ENCODE assay signal across 8 cellular contexts in the genomic region with DNA sequence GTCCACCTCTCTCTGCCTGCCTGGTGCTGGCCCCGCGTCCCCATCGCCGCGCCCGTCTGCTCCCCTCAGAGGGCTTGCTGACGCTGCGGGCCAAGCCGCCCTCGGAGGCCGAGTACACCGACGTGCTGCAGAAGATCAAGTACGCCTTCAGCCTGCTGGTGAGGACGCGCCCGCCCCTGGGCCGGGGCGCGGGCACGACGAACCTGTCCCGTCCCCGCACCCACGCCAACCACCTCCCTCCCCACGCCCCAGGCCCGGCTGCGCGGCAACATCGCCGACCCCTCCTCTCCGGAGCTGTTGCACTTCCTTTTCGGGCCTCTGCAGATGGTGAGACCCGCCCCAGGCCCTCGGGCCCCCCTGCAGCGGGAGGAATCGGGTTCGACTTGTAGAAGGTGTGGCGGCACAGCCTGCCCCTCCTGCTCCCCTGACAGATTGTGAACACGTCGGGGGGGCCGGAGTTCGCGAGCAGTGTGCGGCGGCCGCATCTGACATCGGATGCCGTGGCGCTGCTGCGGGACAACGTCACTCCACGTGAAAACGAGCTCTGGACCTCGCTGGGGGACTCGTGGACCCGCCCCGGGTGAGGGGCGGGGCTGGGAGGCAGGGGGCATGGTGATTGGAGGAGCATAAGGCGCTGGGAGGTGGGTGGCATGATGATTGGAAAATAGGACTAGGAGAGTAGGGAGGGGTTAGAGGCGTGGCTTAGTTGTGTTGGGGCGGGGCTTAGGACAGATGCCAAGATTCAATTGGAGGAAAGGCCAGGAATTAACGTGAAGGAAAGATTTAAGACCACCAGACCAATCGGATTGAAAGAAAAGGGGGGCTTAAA. TPM values are rescaled to one million over a fixed set of nuclear protein-coding genes. Genes with fewer than 3 reads are reported as not detected.
DNase-seq lines count a peak whose midpoint lies in the region; ATAC-seq and TF ChIP-seq lines count a peak whose summit lies in the region.

No MANE protein-coding gene starts in this region.

- no peak overlapping the region for H3K27ac Mint-ChIP-seq in activated CD4-positive, alpha-beta T cell treated with anti-CD3 and anti-CD28 coated beads for 36 hours

- no peaks in the 10 kb centered on the region for H3K36me3 ChIP-seq in cardiac muscle cell
- peaks cover 0 to 2% of the 10 kb centered on the region in 2 donors for H3K36me3 ChIP-seq in esophagus (ENCODE audit: control insufficient read depth in 2 of 2, insufficient read depth in 2 of 2, low read length in 1 of 2)
- no peaks in the 10 kb centered on the region for H3K36me3 ChIP-seq in skeletal muscle satellite cell (ENCODE audit: insufficient read depth, low read length)

- H3K27me3 ChIP-seq in cardiac muscle cell: peaks cover 77% of the 10 kb centered on the region
- H3K27me3 ChIP-seq in esophagus (ENCODE audit: control insufficient read depth in 1 of 2, insufficient read depth in 2 of 2, low read length in 2 of 2): no peaks in the 10 kb centered on the region
- peaks cover 72% of the 10 kb centered on the region for H3K27me3 ChIP-seq in skeletal muscle satellite cell (ENCODE audit: control insufficient read depth, insufficient read depth, low read length)

- peaks cover 3% of the 10 kb centered on the region for H3K36me3 Mint-ChIP-seq in activated CD4-positive, alpha-beta T cell treated with anti-CD3 and anti-CD28 coated beads for 36 hours (ENCODE audit: low read depth)

- no peak overlapping the region for H3K9ac ChIP-seq in skeletal muscle satellite cell (ENCODE audit: low read depth, low read length)

- 16 to 27% methylated on average over 62 to 64 of the region's 64 CpGs for WGBS in esophagus, 2 donors

- CTCF ChIA-PET in activated CD4-positive, alpha-beta T cell treated with anti-CD3 and anti-CD28 coated beads for 36 hours (lab: Charles Lee): no interaction called here

- H3K27ac ChIP-seq in cardiac muscle cell (no peak overlapping the region), esophagus (ENCODE audit: low read depth in 2 of 2, low read length in 1 of 2) (peak overlapping the region in 1 of 2 donors; percentile 47)

- no peaks in the 10 kb centered on the region for H3K9me3 ChIP-seq in cardiac muscle cell (ENCODE audit: low read depth)
- peaks cover 0 to 15% of the 10 kb centered on the region in 2 donors for H3K9me3 ChIP-seq in esophagus (ENCODE audit: control insufficient read depth in 2 of 2, insufficient read depth in 1 of 2, low read depth in 1 of 2, low read length in 1 of 2)
- H3K9me3 ChIP-seq in skeletal muscle satellite cell (replicated peaks; ENCODE audit: low read length): peaks cover 3% of the 10 kb centered on the region

- peak overlapping the region; percentile 85 for H3K4me2 ChIP-seq in skeletal muscle satellite cell (ENCODE audit: low read length)

- H3K4me3 Mint-ChIP-seq in activated CD4-positive, alpha-beta T cell treated with anti-CD3 and anti-CD28 coated beads for 36 hours: peak overlapping the region; percentile 69

- H3K27me3 Mint-ChIP-seq in activated CD4-positive, alpha-beta T cell treated with anti-CD3 and anti-CD28 coated beads for 36 hours: peaks cover 49% of the 10 kb centered on the region

- H3K4me1 ChIP-seq in cardiac muscle cell (ENCODE audit: low read depth) (peaks cover 7% of the 10 kb centered on the region), esophagus (ENCODE audit: control insufficient read depth in 2 of 2, insufficient read depth in 2 of 2, low read length in 1 of 2) (peaks cover 0 to 26% of the 10 kb centered on the region in 2 donors), skeletal muscle satellite cell (ENCODE audit: control insufficient read depth, insufficient read depth, low read length) (peaks cover 24% of the 10 kb centered on the region)

- no peak for TF ChIP-seq CTCF in cardiac muscle cell (IDR thresholded peaks at IDR 0.05; ENCODE audit: low read depth, low read length)

- peaks cover 2% of the 10 kb centered on the region for H3K9me3 Mint-ChIP-seq in activated CD4-positive, alpha-beta T cell treated with anti-CD3 and anti-CD28 coated beads for 36 hours (ENCODE audit: low read depth)

- POLR2A ChIA-PET in activated CD4-positive, alpha-beta T cell treated with anti-CD3 and anti-CD28 coated beads for 36 hours (lab: Charles Lee): no interaction called here

- ATAC-seq in Right ventricle myocardium superior (ENCODE audit: poor library complexity) (no peak), GM18907 (IDR thresholded peaks at IDR 0.05; ENCODE audit: unreplicated experiment) (no peak)
- ATAC-seq in activated CD4-positive, alpha-beta T cell treated with anti-CD3 and anti-CD28 coated beads for 36 hours: peak; percentile 17

- intact Hi-C loops in Right ventricle myocardium superior (cut with DNase I): no loop called here
- intact Hi-C loops in activated CD4-positive, alpha-beta T cell treated with anti-CD3 and anti-CD28 coated beads for 36 hours (cut with DNase I, micrococcal nuclease): loop anchor here in 1 of 2 experiments (5.0 kb wide), 1 partner anchor 80 kb away; no protein-coding TSS in a partner anchor

- peak in 1 of 2 donors; percentile 54 for DNase-seq in cardiac muscle cell (ENCODE audit: low read depth in 1 of 2, low spot score in 1 of 2)
- no peak for DNase-seq in Right ventricle myocardium superior
- peak; percentile 74 for DNase-seq in activated CD4-positive, alpha-beta T cell treated with anti-CD3 and anti-CD28 coated beads for 36 hours
- no peak for DNase-seq in effector CD4-positive, alpha-beta T cell
- DNase-seq in NCI-H1092 (lab: John Stamatoyannopoulos, UW): no peak

- H3K4me3 ChIP-seq in cardiac muscle cell: peak overlapping the region; percentile 46
- H3K4me3 ChIP-seq in esophagus (ENCODE audit: low read depth in 1 of 2, low read length in 2 of 2): peak overlapping the region; percentile 32 to 48
- H3K4me3 ChIP-seq in skeletal muscle satellite cell (ENCODE audit: low read length): no peak overlapping the region

- H3K4me1 Mint-ChIP-seq in activated CD4-positive, alpha-beta T cell treated with anti-CD3 and anti-CD28 coated beads for 36 hours: peaks cover 23% of the 10 kb centered on the region

RNA-seq across cellular contexts. Expression of gene EPS8L1, which starts 6.6 kb away (rescaled TPM):
- total RNA-seq in cardiac muscle cell (2.0 and 3.9 TPM in 2 replicates), Right ventricle myocardium superior (0.83 TPM)
- polyA plus RNA-seq in cardiac muscle cell (1.1 and 1.2 TPM in 2 replicates), esophagus (1,000 to 10,000 TPM in 1 of 2 donors, 100 to 1,000 TPM in 1; 578 to 1,427 TPM)
- 1 to 10 TPM; 2.2 to 2.3 TPM for total RNA-seq in activated CD4-positive, alpha-beta T cell treated with anti-CD3 and anti-CD28 coated beads for 36 hours
- total RNA-seq in skeletal muscle satellite cell (2012; rRNA removed): 1.5 and 1.7 TPM in 2 replicates

RNA-seq across cellular contexts. Expression of gene RDH13, which starts 19.3 kb away (rescaled TPM):
- 31.9 and 41.0 TPM in 2 replicates for total RNA-seq in cardiac muscle cell
- 23.7 and 27.4 TPM in 2 replicates for polyA plus RNA-seq in cardiac muscle cell
- total RNA-seq in Right ventricle myocardium superior: 45.6 TPM
- 10 to 100 TPM; 11.9 to 12.8 TPM for total RNA-seq in activated CD4-positive, alpha-beta T cell treated with anti-CD3 and anti-CD28 coated beads for 36 hours
- 10 to 100 TPM; 32.5 to 60.6 TPM for polyA plus RNA-seq in esophagus
- total RNA-seq in skeletal muscle satellite cell (2012; rRNA removed): 11.4 and 14.2 TPM in 2 replicates

RNA-seq across cellular contexts. Expression of gene PPP1R12C, which starts 35.2 kb away (rescaled TPM):
- total RNA-seq in cardiac muscle cell: 107 and 120 TPM in 2 replicates
- polyA plus RNA-seq in cardiac muscle cell: 32.9 and 38.0 TPM in 2 replicates
- total RNA-seq in Right ventricle myocardium superior: 126 TPM
- 10 to 100 TPM; 66.1 to 69.8 TPM for total RNA-seq in activated CD4-positive, alpha-beta T cell treated with anti-CD3 and anti-CD28 coated beads for 36 hours
- 100 to 1,000 TPM in 1 of 2 donors, 10 to 100 TPM in 1; 77.7 to 100 TPM for polyA plus RNA-seq in esophagus
- total RNA-seq in skeletal muscle satellite cell (2012; rRNA removed): 42.4 and 51.5 TPM in 2 replicates

RNA-seq across cellular contexts. Expression of gene GP6, which starts 44.2 kb away (rescaled TPM):
- total RNA-seq in cardiac muscle cell (0.42 and 1.7 TPM in 2 replicates), Right ventricle myocardium superior (0.48 TPM)
- polyA plus RNA-seq in cardiac muscle cell (0.24 TPM in 1 of 2 replicates, not detected in the other), esophagus (1 to 10 TPM in 1 of 2 donors, under 1 TPM in 1; 0.45 to 1.6 TPM)
- under 1 TPM in 1 of 2 experiments, not detected in 1; 0.09 TPM for total RNA-seq in activated CD4-positive, alpha-beta T cell treated with anti-CD3 and anti-CD28 coated beads for 36 hours
- total RNA-seq in skeletal muscle satellite cell (2012; rRNA removed): not detected in 2 replicates
